Comparison of ENCODE assay signal across 8 cellular contexts in the genomic region with DNA sequence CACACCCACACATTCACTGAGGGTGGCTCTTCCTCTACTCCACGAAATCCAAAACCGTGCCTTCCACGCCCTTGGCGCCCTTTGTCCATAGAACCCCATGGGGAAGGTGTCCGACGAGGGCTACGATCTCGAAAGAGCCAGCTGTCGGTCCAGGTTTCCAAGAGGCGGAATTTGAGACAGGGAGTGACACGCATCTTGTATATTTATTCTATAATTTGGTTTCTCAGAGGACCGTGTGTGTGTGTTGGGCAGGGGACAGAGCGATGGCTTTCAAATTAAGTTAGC. TPM values are rescaled to one million over a fixed set of nuclear protein-coding genes. Genes with fewer than 3 reads are reported as not detected.
A peak's percentile ranks its signal among the peaks of the same experiment; 100 is the strongest.
DNase-seq lines count a peak whose midpoint lies in the region; ATAC-seq and TF ChIP-seq lines count a peak whose summit lies in the region.

No MANE protein-coding gene starts in this region.

- H3K4me3 ChIP-seq in cardiac muscle cell (peak overlapping the region; percentile 76), mononuclear cell (ENCODE audit: low read length) (peak overlapping the region; percentile 94)

- H3K36me3 ChIP-seq in cardiac muscle cell = no peaks in the 10 kb centered on the region

- DNase-seq in cardiac muscle cell (ENCODE audit: low read depth in 1 of 2, low spot score in 1 of 2) (no peak), Right ventricle myocardium superior (no peak), caudate nucleus (lab: John Stamatoyannopoulos, UW) (peak in 1 of 61 donors; percentile 41), OCI-M2 (lab: John Stamatoyannopoulos, UW; ENCODE audit: unreplicated experiment) (no peak), LoVo (ENCODE audit: low spot score) (no peak)

- H3K4me1 ChIP-seq in cardiac muscle cell (ENCODE audit: low read depth) (peaks cover 3% of the 10 kb centered on the region), mononuclear cell (ENCODE audit: insufficient read depth, low read length) (peaks cover 26% of the 10 kb centered on the region)

- no peaks in the 10 kb centered on the region for H3K27me3 ChIP-seq in cardiac muscle cell
- no peaks in the 10 kb centered on the region for H3K27me3 ChIP-seq in mononuclear cell (ENCODE audit: insufficient read depth, low read length)

- no peak for TF ChIP-seq CTCF in cardiac muscle cell (IDR thresholded peaks at IDR 0.05; ENCODE audit: low read depth, low read length)

- H3K27ac ChIP-seq in cardiac muscle cell = peak overlapping the region; percentile 93
- peak overlapping the region; percentile 93 for H3K27ac ChIP-seq in caudate nucleus (ENCODE audit: low read depth, low read length)

- ATAC-seq in Right ventricle myocardium superior (ENCODE audit: poor library complexity) (no peak), GM21526 (IDR thresholded peaks at IDR 0.05; ENCODE audit: low FRiP score, unreplicated experiment) (no peak), GM21576 (IDR thresholded peaks at IDR 0.05; ENCODE audit: unreplicated experiment) (no peak)

- H3K9me3 ChIP-seq in cardiac muscle cell (ENCODE audit: low read depth) (no peaks in the 10 kb centered on the region), mononuclear cell (ENCODE audit: low read depth, low read length) (no peaks in the 10 kb centered on the region)

- intact Hi-C loops in Right ventricle myocardium superior (cut with DNase I) = no loop called here

RNA-seq across cellular contexts. Expression of a gene that starts 0.7 kb away (rescaled TPM):
- total RNA-seq in cardiac muscle cell (6.0 and 11.0 TPM in 2 replicates), Right ventricle myocardium superior (7.0 TPM), mononuclear cell (19.7 TPM)
- polyA plus RNA-seq in cardiac muscle cell = 6.3 and 15.7 TPM in 2 replicates

RNA-seq across cellular contexts. Expression of a gene that starts 43.5 kb away (rescaled TPM):
- total RNA-seq in cardiac muscle cell (5.2 and 8.8 TPM in 2 replicates), Right ventricle myocardium superior (2.7 TPM), mononuclear cell (23.1 TPM)
- polyA plus RNA-seq in cardiac muscle cell = 6.3 and 6.4 TPM in 2 replicates

RNA-seq across cellular contexts. Expression of a gene that starts 43.6 kb away (rescaled TPM):
- total RNA-seq in cardiac muscle cell (33.7 and 50.8 TPM in 2 replicates), Right ventricle myocardium superior (28.2 TPM), mononuclear cell (50.9 TPM)
- polyA plus RNA-seq in cardiac muscle cell = 28.3 and 30.6 TPM in 2 replicates
